In genomic region chr4:165378763-165379631, GRCh38 we compare ENCODE assay signal across 1 cellular context.
TF ChIP-seq lines count a peak whose summit lies in the region.

TSS of gene CPE (plus strand) at chr4:165379008. CDS start at chr4:165379222, 214 bp downstream.

TF ChIP-seq in HepG2, 621 proteins besides CTCF, POLR2A, EP300 and RAD21 (continued from another document and continues in another):
- peak; percentile 100 for TF ChIP-seq UBTF (CRISPR knock-in tag; IDR thresholded peaks at IDR 0.05)
- no peak for TF ChIP-seq ZNF496 (CRISPR knock-in tag; IDR thresholded peaks at IDR 0.05; ENCODE audit: insufficient replicate concordance)
- no peak for TF ChIP-seq RNF2 (conservative IDR thresholded peaks at IDR 0.05; ENCODE audit: low read depth)
- TF ChIP-seq PLRG1 (conservative IDR thresholded peaks at IDR 0.05), result no peak
- peak; percentile 80 for TF ChIP-seq MED1 (CRISPR knock-in tag; IDR thresholded peaks at IDR 0.05)
- TF ChIP-seq MYPOP (CRISPR knock-in tag; IDR thresholded peaks at IDR 0.05), result peak; percentile 92
- no peak for TF ChIP-seq THYN1 (CRISPR knock-in tag; IDR thresholded peaks at IDR 0.05; ENCODE audit: borderline replicate concordance, low read depth)
- TF ChIP-seq FOXK1 (CRISPR knock-in tag; IDR thresholded peaks at IDR 0.05; ENCODE audit: borderline replicate concordance, low read depth), result 0 out of 2 replicates have a peak, but pooled peaks have one; percentile 14
- TF ChIP-seq ZNF816 (CRISPR knock-in tag; IDR thresholded peaks at IDR 0.05; ENCODE audit: borderline replicate concordance), result peak; percentile 49; the same call in 1 of the 2 replicates
- no peak for TF ChIP-seq CEBPB (IDR thresholded peaks at IDR 0.05; ENCODE audit: borderline replicate concordance, low read depth, low read length)
- peak; percentile 91; the same call in 1 of the 2 replicates for TF ChIP-seq ZNF691 (CRISPR knock-in tag; IDR thresholded peaks at IDR 0.05; ENCODE audit: borderline replicate concordance, low read depth)
- TF ChIP-seq, protein P1, sequence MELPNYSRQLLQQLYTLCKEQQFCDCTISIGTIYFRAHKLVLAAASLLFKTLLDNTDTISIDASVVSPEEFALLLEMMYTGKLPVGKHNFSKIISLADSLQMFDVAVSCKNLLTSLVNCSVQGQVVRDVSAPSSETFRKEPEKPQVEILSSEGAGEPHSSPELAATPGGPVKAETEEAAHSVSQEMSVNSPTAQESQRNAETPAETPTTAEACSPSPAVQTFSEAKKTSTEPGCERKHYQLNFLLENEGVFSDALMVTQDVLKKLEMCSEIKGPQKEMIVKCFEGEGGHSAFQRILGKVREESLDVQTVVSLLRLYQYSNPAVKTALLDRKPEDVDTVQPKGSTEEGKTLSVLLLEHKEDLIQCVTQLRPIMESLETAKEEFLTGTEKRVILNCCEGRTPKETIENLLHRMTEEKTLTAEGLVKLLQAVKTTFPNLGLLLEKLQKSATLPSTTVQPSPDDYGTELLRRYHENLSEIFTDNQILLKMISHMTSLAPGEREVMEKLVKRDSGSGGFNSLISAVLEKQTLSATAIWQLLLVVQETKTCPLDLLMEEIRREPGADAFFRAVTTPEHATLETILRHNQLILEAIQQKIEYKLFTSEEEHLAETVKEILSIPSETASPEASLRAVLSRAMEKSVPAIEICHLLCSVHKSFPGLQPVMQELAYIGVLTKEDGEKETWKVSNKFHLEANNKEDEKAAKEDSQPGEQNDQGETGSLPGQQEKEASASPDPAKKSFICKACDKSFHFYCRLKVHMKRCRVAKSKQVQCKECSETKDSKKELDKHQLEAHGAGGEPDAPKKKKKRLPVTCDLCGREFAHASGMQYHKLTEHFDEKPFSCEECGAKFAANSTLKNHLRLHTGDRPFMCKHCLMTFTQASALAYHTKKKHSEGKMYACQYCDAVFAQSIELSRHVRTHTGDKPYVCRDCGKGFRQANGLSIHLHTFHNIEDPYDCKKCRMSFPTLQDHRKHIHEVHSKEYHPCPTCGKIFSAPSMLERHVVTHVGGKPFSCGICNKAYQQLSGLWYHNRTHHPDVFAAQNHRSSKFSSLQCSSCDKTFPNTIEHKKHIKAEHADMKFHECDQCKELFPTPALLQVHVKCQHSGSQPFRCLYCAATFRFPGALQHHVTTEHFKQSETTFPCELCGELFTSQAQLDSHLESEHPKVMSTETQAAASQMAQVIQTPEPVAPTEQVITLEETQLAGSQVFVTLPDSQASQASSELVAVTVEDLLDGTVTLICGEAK (IDR thresholded peaks at IDR 0.05), result no peak
- TF ChIP-seq, protein P1 (CRISPR knock-in tag; IDR thresholded peaks at IDR 0.05), result peak; percentile 89; the same call in 1 of the 2 replicates
- TF ChIP-seq, protein P2, sequence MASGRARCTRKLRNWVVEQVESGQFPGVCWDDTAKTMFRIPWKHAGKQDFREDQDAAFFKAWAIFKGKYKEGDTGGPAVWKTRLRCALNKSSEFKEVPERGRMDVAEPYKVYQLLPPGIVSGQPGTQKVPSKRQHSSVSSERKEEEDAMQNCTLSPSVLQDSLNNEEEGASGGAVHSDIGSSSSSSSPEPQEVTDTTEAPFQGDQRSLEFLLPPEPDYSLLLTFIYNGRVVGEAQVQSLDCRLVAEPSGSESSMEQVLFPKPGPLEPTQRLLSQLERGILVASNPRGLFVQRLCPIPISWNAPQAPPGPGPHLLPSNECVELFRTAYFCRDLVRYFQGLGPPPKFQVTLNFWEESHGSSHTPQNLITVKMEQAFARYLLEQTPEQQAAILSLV (CRISPR knock-in tag; IDR thresholded peaks at IDR 0.05; ENCODE audit: borderline replicate concordance), result peak; percentile 89
- peak in 1 of 2 experiments; percentile 89; a peak in 2 of 4 replicates for TF ChIP-seq KLF16 (CRISPR knock-in tag; IDR thresholded peaks at IDR 0.05)
- TF ChIP-seq ZNF614 (CRISPR knock-in tag; IDR thresholded peaks at IDR 0.05; ENCODE audit: borderline replicate concordance), result peak; percentile 78; the same call in 1 of the 2 replicates
- no peak for TF ChIP-seq TRIM24 (CRISPR knock-in tag; IDR thresholded peaks at IDR 0.05)
- 0 out of 2 replicates have a peak, but pooled peaks have one; percentile 67 for TF ChIP-seq NFATC3 (CRISPR knock-in tag; IDR thresholded peaks at IDR 0.05)
- no peak for TF ChIP-seq GPBP1L1 (CRISPR knock-in tag; IDR thresholded peaks at IDR 0.05)
- peak; percentile 72; the same call in 1 of the 2 replicates for TF ChIP-seq ZNF598 (CRISPR knock-in tag; IDR thresholded peaks at IDR 0.05; ENCODE audit: borderline replicate concordance)
- peak; percentile 44 for TF ChIP-seq RARA (CRISPR knock-in tag; IDR thresholded peaks at IDR 0.05)
- TF ChIP-seq, protein P3, sequence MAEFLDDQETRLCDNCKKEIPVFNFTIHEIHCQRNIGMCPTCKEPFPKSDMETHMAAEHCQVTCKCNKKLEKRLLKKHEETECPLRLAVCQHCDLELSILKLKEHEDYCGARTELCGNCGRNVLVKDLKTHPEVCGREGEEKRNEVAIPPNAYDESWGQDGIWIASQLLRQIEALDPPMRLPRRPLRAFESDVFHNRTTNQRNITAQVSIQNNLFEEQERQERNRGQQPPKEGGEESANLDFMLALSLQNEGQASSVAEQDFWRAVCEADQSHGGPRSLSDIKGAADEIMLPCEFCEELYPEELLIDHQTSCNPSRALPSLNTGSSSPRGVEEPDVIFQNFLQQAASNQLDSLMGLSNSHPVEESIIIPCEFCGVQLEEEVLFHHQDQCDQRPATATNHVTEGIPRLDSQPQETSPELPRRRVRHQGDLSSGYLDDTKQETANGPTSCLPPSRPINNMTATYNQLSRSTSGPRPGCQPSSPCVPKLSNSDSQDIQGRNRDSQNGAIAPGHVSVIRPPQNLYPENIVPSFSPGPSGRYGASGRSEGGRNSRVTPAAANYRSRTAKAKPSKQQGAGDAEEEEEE (CRISPR knock-in tag; IDR thresholded peaks at IDR 0.05; ENCODE audit: borderline replicate concordance), result no peak
- TF ChIP-seq ARNT (IDR thresholded peaks at IDR 0.05), result no peak
- no peak for TF ChIP-seq SNAI1 (CRISPR knock-in tag; IDR thresholded peaks at IDR 0.05; ENCODE audit: borderline replicate concordance)
- TF ChIP-seq ATF4 (CRISPR knock-in tag; IDR thresholded peaks at IDR 0.05), result peak in 1 of 2 experiments; percentile 83; a peak in 2 of 4 replicates
- peak; percentile 63 for TF ChIP-seq FOSL2 (CRISPR knock-in tag; IDR thresholded peaks at IDR 0.05)
- peak; percentile 68; the same call in 1 of the 2 replicates for TF ChIP-seq ZNF224 (CRISPR knock-in tag; IDR thresholded peaks at IDR 0.05)
- TF ChIP-seq PRMT3 (CRISPR knock-in tag; IDR thresholded peaks at IDR 0.05; ENCODE audit: borderline replicate concordance, low read depth), result peak; percentile 79; the same call in 1 of the 2 replicates
- TF ChIP-seq SMAD3 (CRISPR knock-in tag; IDR thresholded peaks at IDR 0.05), result 0 out of 2 replicates have a peak, but pooled peaks have one; percentile 51
- TF ChIP-seq TIGD3 (CRISPR knock-in tag; IDR thresholded peaks at IDR 0.05; ENCODE audit: borderline replicate concordance), result no peak
